8 cellular contexts compared by ENCODE assay signal in genomic region chr2:96870631-96871255, GRCh38. TPM values are rescaled to one million over a fixed set of nuclear protein-coding genes. Genes with fewer than 3 reads are reported as not detected.
DNase-seq lines count a peak whose midpoint lies in the region; ATAC-seq lines count a peak whose summit lies in the region.

No MANE protein-coding gene starts in this region.

- peaks cover 65% of the 10 kb centered on the region for H3K79me1 ChIP-seq in trophoblast cell (ENCODE audit: low read length)

- peak overlapping the region; percentile 88 to 98 (median 95) for H3K27ac Mint-ChIP-seq in CD4-positive, alpha-beta memory T cell
- peak overlapping the region; percentile 83 for H3K27ac Mint-ChIP-seq in activated T-helper 2 cell treated with anti-CD3 and anti-CD28 coated beads, Interferon-gamma antibody, Interleukin-2, Interleukin-4, amounts not matched to agents 10 μg/mL and 5 μg/mL and 100 μg/mL, durations not matched to agents 14 hours and 24 hours and 36 hours

- peak overlapping the region; percentile 69 for H3K4me2 ChIP-seq in trophoblast cell (ENCODE audit: low read length)

- peak overlapping the region; percentile 71 for H3K27ac ChIP-seq in CD4-positive, alpha-beta memory T cell (ENCODE audit: low read depth, low read length)
- H3K27ac ChIP-seq in trophoblast cell (ENCODE audit: low read depth, low read length), result peak overlapping the region; percentile 93

- H3K18ac ChIP-seq in trophoblast cell (ENCODE audit: low read length), result peak overlapping the region; percentile 96

- peak overlapping the region; percentile 87 for H3K14ac ChIP-seq in trophoblast cell (ENCODE audit: low read length)

- peak overlapping the region; percentile 89 for H2BK5ac ChIP-seq in trophoblast cell (ENCODE audit: low read depth, low read length, poor library complexity)

- CTCF ChIA-PET in CD4-positive, alpha-beta memory T cell (lab: Charles Lee; ENCODE audit: partially characterized antibody), result interaction anchor here (0.7 to 7.2 kb wide), 15 partner anchors 8 to 241 kb away, joined by 3 to 71 read pairs (median 4); partner anchors contain the start of gene ANKRD39

- H3K9me3 ChIP-seq in CD4-positive, alpha-beta memory T cell (ENCODE audit: control insufficient read depth in 1 of 2, low read length in 2 of 2), result no peaks in the 10 kb centered on the region
- H3K9me3 ChIP-seq in trophoblast cell (ENCODE audit: insufficient read depth, low read depth, low read length), result peaks cover 2% of the 10 kb centered on the region

- H4K8ac ChIP-seq in trophoblast cell (ENCODE audit: low read depth, low read length), result peak overlapping the region; percentile 59

- peak overlapping the region; percentile 37 for H2AFZ ChIP-seq in trophoblast cell (ENCODE audit: insufficient read depth, low read length, poor library complexity)

- DNase-seq in CD4-positive, alpha-beta memory T cell, result peak; percentile 76 to 84 (median 80)
- peak; percentile 54 for DNase-seq in NCI-H2196 (lab: John Stamatoyannopoulos, UW; ENCODE audit: unreplicated experiment)
- peak; percentile 55 for DNase-seq in activated T-helper 2 cell treated with anti-CD3 and anti-CD28 coated beads, Interferon-gamma antibody, Interleukin-2, Interleukin-4, amounts not matched to agents 10 μg/mL and 5 μg/mL and 100 μg/mL, durations not matched to agents 14 hours and 24 hours and 36 hours (ENCODE audit: low spot score)
- peak; percentile 66 for DNase-seq in foreskin melanocyte
- DNase-seq in trophoblast cell, result peak; percentile 55 to 71
- DNase-seq in NK-92 (lab: John Stamatoyannopoulos, UW; ENCODE audit: unreplicated experiment), result no peak
- no peak for DNase-seq in GDM1 (lab: John Stamatoyannopoulos, UW)

- H2AK5ac ChIP-seq in trophoblast cell (ENCODE audit: low read length), result peak overlapping the region; percentile 61

- peaks cover 51% of the 10 kb centered on the region for H3K4me1 ChIP-seq in CD4-positive, alpha-beta memory T cell (ENCODE audit: insufficient read depth, low read length)
- peaks cover 46 to 56% of the 10 kb centered on the region in 2 experiments for H3K4me1 ChIP-seq in trophoblast cell (ENCODE audit: control insufficient read depth in 1 of 2, insufficient read depth in 2 of 2, low read length in 2 of 2)

- H3K9me3 Mint-ChIP-seq in CD4-positive, alpha-beta memory T cell, result no peaks in the 10 kb centered on the region
- H3K9me3 Mint-ChIP-seq in activated T-helper 2 cell treated with anti-CD3 and anti-CD28 coated beads, Interferon-gamma antibody, Interleukin-2, Interleukin-4, amounts not matched to agents 10 μg/mL and 5 μg/mL and 100 μg/mL, durations not matched to agents 14 hours and 24 hours and 36 hours, result no peaks in the 10 kb centered on the region

- POLR2A ChIA-PET in CD4-positive, alpha-beta memory T cell (lab: Charles Lee; ENCODE audit: partially characterized antibody), result interaction anchor here (0.6 to 9.8 kb wide), 21 partner anchors 11 to 334 kb away, joined by 3 to 161 read pairs (median 4); partner anchors contain the start of genes ANKRD36, ANKRD39 and ARID5A

- ATAC-seq in GM18502 (IDR thresholded peaks at IDR 0.05; ENCODE audit: poor library complexity, unreplicated experiment), result no peak

- no peaks in the 10 kb centered on the region for H3K27me3 Mint-ChIP-seq in CD4-positive, alpha-beta memory T cell
- peaks cover 7% of the 10 kb centered on the region for H3K27me3 Mint-ChIP-seq in activated T-helper 2 cell treated with anti-CD3 and anti-CD28 coated beads, Interferon-gamma antibody, Interleukin-2, Interleukin-4, amounts not matched to agents 10 μg/mL and 5 μg/mL and 100 μg/mL, durations not matched to agents 14 hours and 24 hours and 36 hours (ENCODE audit: low read depth)

- H4K12ac ChIP-seq in trophoblast cell (ENCODE audit: low read depth, low read length), result peak overlapping the region; percentile 13

- H3K36me3 Mint-ChIP-seq in CD4-positive, alpha-beta memory T cell, result peaks cover 2 to 26% of the 10 kb centered on the region in 2 donors
- H3K36me3 Mint-ChIP-seq in activated T-helper 2 cell treated with anti-CD3 and anti-CD28 coated beads, Interferon-gamma antibody, Interleukin-2, Interleukin-4, amounts not matched to agents 10 μg/mL and 5 μg/mL and 100 μg/mL, durations not matched to agents 14 hours and 24 hours and 36 hours (ENCODE audit: low read depth), result peaks cover 13% of the 10 kb centered on the region

- H3K36me3 ChIP-seq in CD4-positive, alpha-beta memory T cell (ENCODE audit: insufficient read depth, low read length), result peaks cover 14% of the 10 kb centered on the region
- peaks cover 20 to 27% of the 10 kb centered on the region in 2 experiments for H3K36me3 ChIP-seq in trophoblast cell (ENCODE audit: control insufficient read depth in 1 of 2, insufficient read depth in 2 of 2, low read length in 2 of 2)

- no CpG with 5 or more reads among the region's 13 CpGs for WGBS in trophoblast cell (ENCODE audit: extremely low coverage, insufficient coverage, insufficient read length)

- peaks cover 34 to 73% (median 49%) of the 10 kb centered on the region in 4 donors for H3K4me1 Mint-ChIP-seq in CD4-positive, alpha-beta memory T cell
- peaks cover 23% of the 10 kb centered on the region for H3K4me1 Mint-ChIP-seq in activated T-helper 2 cell treated with anti-CD3 and anti-CD28 coated beads, Interferon-gamma antibody, Interleukin-2, Interleukin-4, amounts not matched to agents 10 μg/mL and 5 μg/mL and 100 μg/mL, durations not matched to agents 14 hours and 24 hours and 36 hours (ENCODE audit: low read depth)

- peaks cover 47% of the 10 kb centered on the region for H3K79me2 ChIP-seq in trophoblast cell (ENCODE audit: control insufficient read depth, insufficient read depth, low read length, poor library complexity)

- intact Hi-C loops in CD4-positive, alpha-beta memory T cell (cut with micrococcal nuclease), result loop anchor here (1.0 kb wide), 5 partner anchors 12 to 93 kb away; partner anchors contain the start of genes ANKRD39 and CNNM3
- intact Hi-C loops in activated T-helper 2 cell treated with anti-CD3 and anti-CD28 coated beads, Interferon-gamma antibody, Interleukin-2, Interleukin-4, amounts not matched to agents 10 μg/mL and 5 μg/mL and 100 μg/mL, durations not matched to agents 14 hours and 24 hours and 36 hours (cut with micrococcal nuclease), result loop anchor here (2.0 to 5.0 kb wide), 2 partner anchors 42 to 92 kb away; no protein-coding TSS in a partner anchor

- H3K27me3 ChIP-seq in CD4-positive, alpha-beta memory T cell (ENCODE audit: insufficient read depth, low read length), result no peaks in the 10 kb centered on the region
- no peaks in the 10 kb centered on the region for H3K27me3 ChIP-seq in trophoblast cell (ENCODE audit: insufficient read depth, low read length)

- peak overlapping the region; percentile 99 for H4K91ac ChIP-seq in trophoblast cell (ENCODE audit: low read depth, low read length)

- H2BK120ac ChIP-seq in trophoblast cell (ENCODE audit: insufficient read depth, low read length, poor library complexity), result peak overlapping the region; percentile 93

- peak overlapping the region; percentile 58 for H2BK12ac ChIP-seq in trophoblast cell (ENCODE audit: low read length)

- peak overlapping the region; percentile 86 to 97 (median 92) for H3K4me3 Mint-ChIP-seq in CD4-positive, alpha-beta memory T cell
- H3K4me3 Mint-ChIP-seq in activated T-helper 2 cell treated with anti-CD3 and anti-CD28 coated beads, Interferon-gamma antibody, Interleukin-2, Interleukin-4, amounts not matched to agents 10 μg/mL and 5 μg/mL and 100 μg/mL, durations not matched to agents 14 hours and 24 hours and 36 hours (ENCODE audit: low read depth), result peak overlapping the region; percentile 84

- no peak overlapping the region for H3K9ac ChIP-seq in trophoblast cell (ENCODE audit: low read length)

- no peak overlapping the region for H3K23ac ChIP-seq in trophoblast cell (ENCODE audit: low read length)

- H3K4ac ChIP-seq in trophoblast cell (ENCODE audit: low read depth, low read length), result peak overlapping the region; percentile 51

- H3K4me3 ChIP-seq in CD4-positive, alpha-beta memory T cell (ENCODE audit: low read length in 2 of 2), result peak overlapping the region; percentile 13 to 72
- peak overlapping the region; percentile 91 for H3K4me3 ChIP-seq in trophoblast cell (ENCODE audit: low read depth, low read length)

RNA-seq across cellular contexts. Expression of gene SEMA4C, which starts 0.9 kb away (rescaled TPM):
- 10 to 100 TPM; 72.6 to 77.0 TPM for total RNA-seq in CD4-positive, alpha-beta memory T cell
- polyA plus RNA-seq in CD4-positive, alpha-beta memory T cell, result 1 to 10 TPM; 2.3 to 8.1 TPM
- total RNA-seq in activated T-helper 2 cell treated with anti-CD3 and anti-CD28 coated beads, Interferon-gamma antibody, Interleukin-2, Interleukin-4, amounts not matched to agents 10 μg/mL and 5 μg/mL and 100 μg/mL, durations not matched to agents 14 hours and 24 hours and 36 hours, result 32.0 and 36.1 TPM in 2 replicates
- polyA plus RNA-seq in trophoblast cell (2013), result 157 and 161 TPM in 2 replicates

RNA-seq across cellular contexts. Expression of gene ANKRD39, which starts 12.9 kb away (rescaled TPM):
- 10 to 100 TPM; 24.4 to 24.5 TPM for total RNA-seq in CD4-positive, alpha-beta memory T cell
- 10 to 100 TPM; 18.7 to 42.5 TPM for polyA plus RNA-seq in CD4-positive, alpha-beta memory T cell
- total RNA-seq in activated T-helper 2 cell treated with anti-CD3 and anti-CD28 coated beads, Interferon-gamma antibody, Interleukin-2, Interleukin-4, amounts not matched to agents 10 μg/mL and 5 μg/mL and 100 μg/mL, durations not matched to agents 14 hours and 24 hours and 36 hours, result 39.2 and 40.0 TPM in 2 replicates
- polyA plus RNA-seq in trophoblast cell (2013), result 32.8 and 33.4 TPM in 2 replicates

RNA-seq across cellular contexts. Expression of gene ANKRD23, which starts 26.9 kb away (rescaled TPM):
- 10 to 100 TPM; 19.4 to 19.7 TPM for total RNA-seq in CD4-positive, alpha-beta memory T cell
- polyA plus RNA-seq in CD4-positive, alpha-beta memory T cell, result 1 to 10 TPM in 1 of 2 donors, not detected in 1; 1.5 TPM
- 7.0 and 9.1 TPM in 2 replicates for total RNA-seq in activated T-helper 2 cell treated with anti-CD3 and anti-CD28 coated beads, Interferon-gamma antibody, Interleukin-2, Interleukin-4, amounts not matched to agents 10 μg/mL and 5 μg/mL and 100 μg/mL, durations not matched to agents 14 hours and 24 hours and 36 hours
- 4.5 and 4.7 TPM in 2 replicates for polyA plus RNA-seq in trophoblast cell (2013)

RNA-seq across cellular contexts. Expression of gene CNNM3, which starts 54.7 kb away (rescaled TPM):
- 10 to 100 TPM; 55.1 to 57.4 TPM for total RNA-seq in CD4-positive, alpha-beta memory T cell
- polyA plus RNA-seq in CD4-positive, alpha-beta memory T cell, result 10 to 100 TPM in 1 of 2 donors, 1 to 10 TPM in 1; 3.7 to 13.2 TPM
- 28.7 and 30.4 TPM in 2 replicates for total RNA-seq in activated T-helper 2 cell treated with anti-CD3 and anti-CD28 coated beads, Interferon-gamma antibody, Interleukin-2, Interleukin-4, amounts not matched to agents 10 μg/mL and 5 μg/mL and 100 μg/mL, durations not matched to agents 14 hours and 24 hours and 36 hours
- polyA plus RNA-seq in trophoblast cell (2013), result 13.3 and 13.9 TPM in 2 replicates

Comparison
In these comparisons a context has a peak if more than half of its experiments do, and no peak if none do; other contexts are left out.
1. DNase-seq: peak in CD4-positive, alpha-beta memory T cell (5 of 5), NCI-H2196 (single experiment), activated T-helper 2 cell treated with anti-CD3 and anti-CD28 coated beads, Interferon-gamma antibody, Interleukin-2, Interleukin-4, amounts not matched to agents 10 μg/mL and 5 μg/mL and 100 μg/mL, durations not matched to agents 14 hours and 24 hours and 36 hours (single experiment), foreskin melanocyte (single experiment) and trophoblast cell (2 of 2); none in NK-92 (single experiment) and GDM1 (single experiment).